8 cellular contexts compared by ENCODE assay signal in genomic region chr11:74948546-74948897, GRCh38. TPM values are rescaled to one million over a fixed set of nuclear protein-coding genes. Genes with fewer than 3 reads are reported as not detected.
A peak's percentile ranks its signal among the peaks of the same experiment; 100 is the strongest.
DNase-seq lines count a peak whose midpoint lies in the region; ATAC-seq lines count a peak whose summit lies in the region.

No MANE protein-coding gene starts in this region.

- peak overlapping the region; percentile 91 to 97 for H3K4me3 Mint-ChIP-seq in stimulated activated naive CD8-positive, alpha-beta T cell treated with anti-CD3 and anti-CD28 coated beads, Interleukin-15, amount 100 ng/mL, for 72 hours

- H3K27ac Mint-ChIP-seq in stimulated activated naive CD8-positive, alpha-beta T cell treated with anti-CD3 and anti-CD28 coated beads, Interleukin-15, amount 100 ng/mL, for 72 hours = peak overlapping the region; percentile 99

- H3K36me3 ChIP-seq in adipocyte (ENCODE audit: control insufficient read depth, insufficient read depth, low read length, severe bottlenecking) (peaks cover 6% of the 10 kb centered on the region), iPS-18a (ENCODE audit: control insufficient read depth, low read depth, low read length) (peaks cover 6% of the 10 kb centered on the region)

- ATAC-seq in GM18909 (IDR thresholded peaks at IDR 0.05; ENCODE audit: poor library complexity, unreplicated experiment) = peak; percentile 7
- ATAC-seq in HG03469 (IDR thresholded peaks at IDR 0.05; ENCODE audit: unreplicated experiment) = peak; percentile 5
- peak; percentile 42 for ATAC-seq in stimulated activated naive CD8-positive, alpha-beta T cell treated with anti-CD3 and anti-CD28 coated beads, Interleukin-15, amount 100 ng/mL, for 72 hours

- DNase-seq in AG08396 (ENCODE audit: low spot score) (peak; percentile 27), adipocyte (ENCODE audit: low read depth) (peak; percentile 46), mesenteric fat pad (ENCODE audit: low spot score) (no peak), T-helper 9 cell (no peak)
- DNase-seq in stimulated activated naive CD8-positive, alpha-beta T cell treated with anti-CD3 and anti-CD28 coated beads, Interleukin-15, amount 100 ng/mL, for 72 hours = no peak

- no peaks in the 10 kb centered on the region for H3K27me3 Mint-ChIP-seq in stimulated activated naive CD8-positive, alpha-beta T cell treated with anti-CD3 and anti-CD28 coated beads, Interleukin-15, amount 100 ng/mL, for 72 hours

- H3K9me3 ChIP-seq in adipocyte (ENCODE audit: control insufficient read depth, low read length) (no peaks in the 10 kb centered on the region), iPS-18a (ENCODE audit: control insufficient read depth, low read depth, low read length) (no peaks in the 10 kb centered on the region)

- peak overlapping the region; percentile 47 for H3K27ac ChIP-seq in iPS-18a (ENCODE audit: low read length)

- H3K9ac ChIP-seq in adipocyte (ENCODE audit: low read length) (peak overlapping the region; percentile 99), iPS-18a (ENCODE audit: low read length) (peak overlapping the region; percentile 90)

- H3K27me3 ChIP-seq in adipocyte (replicated peaks; ENCODE audit: control insufficient read depth, insufficient read depth, low read length) (no peaks in the 10 kb centered on the region), iPS-18a (ENCODE audit: control insufficient read depth, insufficient read depth, low read length) (no peaks in the 10 kb centered on the region)

- peaks cover 37% of the 10 kb centered on the region for H3K4me1 ChIP-seq in adipocyte (ENCODE audit: control insufficient read depth, insufficient read depth, low read length)
- peaks cover 7% of the 10 kb centered on the region for H3K4me1 ChIP-seq in iPS-18a (ENCODE audit: control insufficient read depth, low read depth, low read length)

- no peaks in the 10 kb centered on the region for H3K9me3 Mint-ChIP-seq in stimulated activated naive CD8-positive, alpha-beta T cell treated with anti-CD3 and anti-CD28 coated beads, Interleukin-15, amount 100 ng/mL, for 72 hours

- H3K4me3 ChIP-seq in adipocyte (ENCODE audit: low read length) (peak overlapping the region; percentile 100), iPS-18a (ENCODE audit: low read length) (peak overlapping the region; percentile 88)

- H3K4me1 Mint-ChIP-seq in stimulated activated naive CD8-positive, alpha-beta T cell treated with anti-CD3 and anti-CD28 coated beads, Interleukin-15, amount 100 ng/mL, for 72 hours = peaks cover 31% of the 10 kb centered on the region

RNA-seq across cellular contexts. Expression of gene XRRA1, which starts 0.4 kb away (rescaled TPM):
- total RNA-seq in mesenteric fat pad = 23.4 TPM

RNA-seq across cellular contexts. Expression of gene SPCS2, which starts 0.5 kb away (rescaled TPM):
- 138 TPM for total RNA-seq in mesenteric fat pad

RNA-seq across cellular contexts. Expression of gene NEU3, which starts 40.2 kb away (rescaled TPM):
- 6.2 TPM for total RNA-seq in mesenteric fat pad

Comparison
In these comparisons a context has a peak if more than half of its experiments do, and no peak if none do; other contexts are left out.
1. DNase-seq: peak in AG08396 (single experiment) and adipocyte (single experiment); none in stimulated activated naive CD8-positive, alpha-beta T cell treated with anti-CD3 and anti-CD28 coated beads, Interleukin-15, amount 100 ng/mL, for 72 hours (0 of 2), mesenteric fat pad (single experiment) and T-helper 9 cell (single experiment).
2. Peak in every context shown above with its lines, with median percentiles within 50 percentile points of each other: ATAC-seq.